1 cellular context compared by ENCODE assay signal in genomic region chr7:139230078-139230477, GRCh38.
TF ChIP-seq lines count a peak whose summit lies in the region.

No MANE protein-coding gene starts in this region.

TF ChIP-seq in IMR-90, 13 proteins besides CTCF, POLR2A, EP300 and RAD21 (continued from another document):
- TF ChIP-seq SMC3 (IDR thresholded peaks at IDR 0.05; ENCODE audit: low read depth, low read length) (no peak), FOS (IDR thresholded peaks at IDR 0.05; ENCODE audit: low read depth, low read length) (no peak), MAFK (IDR thresholded peaks at IDR 0.05; ENCODE audit: low read depth, low read length) (no peak), NFE2L2 (IDR thresholded peaks at IDR 0.05; ENCODE audit: low read depth, low read length) (no peak), CEBPB (IDR thresholded peaks at IDR 0.05; ENCODE audit: low read depth, low read length) (no peak), USF2 (IDR thresholded peaks at IDR 0.05; ENCODE audit: low read depth, low read length) (no peak), MXI1 (IDR thresholded peaks at IDR 0.05; ENCODE audit: borderline replicate concordance, low read depth, low read length) (no peak), RCOR1 (IDR thresholded peaks at IDR 0.05; ENCODE audit: insufficient replicate concordance, low read length) (no peak), RFX5 (IDR thresholded peaks at IDR 0.05; ENCODE audit: low read depth, low read length) (no peak), BHLHE40 (IDR thresholded peaks at IDR 0.05; ENCODE audit: low read depth, low read length) (no peak), MAZ (IDR thresholded peaks at IDR 0.05; ENCODE audit: borderline replicate concordance, low read depth, low read length) (no peak)
- TF ChIP-seq, protein P1, sequence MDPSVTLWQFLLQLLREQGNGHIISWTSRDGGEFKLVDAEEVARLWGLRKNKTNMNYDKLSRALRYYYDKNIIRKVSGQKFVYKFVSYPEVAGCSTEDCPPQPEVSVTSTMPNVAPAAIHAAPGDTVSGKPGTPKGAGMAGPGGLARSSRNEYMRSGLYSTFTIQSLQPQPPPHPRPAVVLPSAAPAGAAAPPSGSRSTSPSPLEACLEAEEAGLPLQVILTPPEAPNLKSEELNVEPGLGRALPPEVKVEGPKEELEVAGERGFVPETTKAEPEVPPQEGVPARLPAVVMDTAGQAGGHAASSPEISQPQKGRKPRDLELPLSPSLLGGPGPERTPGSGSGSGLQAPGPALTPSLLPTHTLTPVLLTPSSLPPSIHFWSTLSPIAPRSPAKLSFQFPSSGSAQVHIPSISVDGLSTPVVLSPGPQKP (IDR thresholded peaks at IDR 0.05; ENCODE audit: borderline replicate concordance, low read depth, low read length): no peak
TF ChIP-seq in IMR-90: peak in this region for 0.
